11 cellular contexts compared by ENCODE assay signal in the genomic region with DNA sequence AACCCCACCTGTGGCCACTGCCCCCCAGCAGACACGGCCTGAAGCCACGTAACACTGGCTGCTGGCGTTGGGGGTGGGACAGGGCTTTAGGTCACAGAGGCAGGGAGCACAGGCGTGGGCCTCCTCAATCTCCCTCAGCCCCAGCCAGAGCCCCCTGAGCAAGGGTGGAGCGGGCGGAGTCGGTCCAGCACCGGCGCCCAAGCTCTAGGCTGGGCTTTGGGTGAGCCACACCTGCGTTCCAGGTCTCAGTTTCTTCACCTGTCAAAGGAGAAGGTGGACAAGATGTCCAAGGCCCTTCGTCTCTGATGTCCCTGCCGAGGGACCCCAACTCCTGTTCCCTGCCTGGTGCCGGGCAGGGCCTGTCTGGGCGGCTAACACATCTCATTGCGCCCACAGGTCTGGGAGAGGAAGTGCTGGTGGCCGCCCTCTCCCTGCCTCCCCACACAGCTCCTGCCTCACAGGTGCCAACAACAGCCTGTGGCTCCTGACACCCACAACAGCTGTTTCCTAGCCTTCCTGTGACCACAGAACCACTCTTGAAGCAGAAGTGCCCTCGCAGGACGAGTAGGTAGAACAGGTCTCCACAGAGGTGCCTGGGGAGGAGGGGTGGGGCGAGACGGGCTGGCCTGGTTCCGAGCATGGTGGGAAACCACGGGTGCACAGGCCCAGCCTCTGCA. TPM values are rescaled to one million over a fixed set of nuclear protein-coding genes. Genes with fewer than 3 reads are reported as not detected.
DNase-seq lines count a peak whose midpoint lies in the region; ATAC-seq, FAIRE-seq and TF ChIP-seq lines count a peak whose summit lies in the region.
"Had no signal": no experiment of that assay in that cellular context is flagged by ENCODE, and none has a peak within 500 bp of the region (broad histone marks: within the 10 kb centered on the region; RNA-seq: fewer than 3 reads in every experiment).

No MANE protein-coding gene starts in this region.

- in situ Hi-C loops in mammary epithelial cell (cut with MboI; ENCODE audit: low sequenced_read_pairs in 2 of 2): no loop called here

- H3K27me3 ChIP-seq in lung (ENCODE audit: control insufficient read depth, insufficient read depth) (no peaks in the 10 kb centered on the region), mammary epithelial cell (ENCODE audit: insufficient read depth, low read length) (no peaks in the 10 kb centered on the region)

- H3K4me1 ChIP-seq in lung (ENCODE audit: control insufficient read depth in 2 of 2, insufficient read depth in 2 of 2, low read length in 2 of 2): peaks cover 0 to 17% of the 10 kb centered on the region in 2 donors
- peaks cover 13% of the 10 kb centered on the region for H3K4me1 ChIP-seq in mammary epithelial cell (ENCODE audit: insufficient read depth, low read length)

- no peak overlapping the region for H3K27ac Mint-ChIP-seq in activated B cell treated with CpG ODN at 0.5 μM for 24 hours

- H3K9me3 Mint-ChIP-seq in activated B cell treated with CpG ODN at 0.5 μM for 24 hours: peaks cover 4% of the 10 kb centered on the region

- WGBS in lung, 2 donors: 60 to 70% methylated on average over 22 of the region's 22 CpGs
- 68% methylated on average over 16 of the region's 22 CpGs for WGBS in mammary epithelial cell (ENCODE audit: low coverage, missing lambda C conversion rate)

- peak; percentile 41 for DNase-seq in DMS79 treated with DMSO at 0.1 percent for 48 hours (lab: John Stamatoyannopoulos, UW)
- DNase-seq in GM19239 (ENCODE audit: insufficient read length, low spot score): peak; percentile 65
- peak; percentile 26 for DNase-seq in activated B cell treated with CpG ODN at 0.5 μM for 24 hours
- peak; percentile 49 for DNase-seq in lung (ENCODE audit: low spot score)
- DNase-seq in GM19240 (ENCODE audit: insufficient read length, low spot score): no peak
- DNase-seq in mammary epithelial cell: no peak
- DNase-seq: occipital lobe had no signal

- H3K4me3 Mint-ChIP-seq in activated B cell treated with CpG ODN at 0.5 μM for 24 hours: peak overlapping the region; percentile 41

- H3K79me2 ChIP-seq in mammary epithelial cell (ENCODE audit: insufficient read depth, low read length): peaks cover 94% of the 10 kb centered on the region

- H3K4me3 ChIP-seq in lung (no peak overlapping the region), mammary epithelial cell (replicated peaks in 1 of 3; ENCODE audit: insufficient read depth in 1 of 3, low read depth in 2 of 3, low read length in 3 of 3) (no peak overlapping the region)

- FAIRE-seq in GM19239 (lab: Jason Lieb, UNC): no peak

- H3K27ac ChIP-seq in lung (ENCODE audit: low read depth in 1 of 2, low read length in 1 of 2) (no peak overlapping the region), mammary epithelial cell (ENCODE audit: insufficient read depth, low read depth, low read length) (no peak overlapping the region)
- H3K27ac ChIP-seq: epithelial cell of prostate, VCaP had no signal

- TF ChIP-seq CTCF in activated B cell treated with CpG ODN at 0.5 μM for 24 hours (IDR thresholded peaks at IDR 0.05) (no peak), lung (IDR thresholded peaks at IDR 0.05; ENCODE audit: control extremely low read depth, extremely low read depth) (no peak), mammary epithelial cell (conservative IDR thresholded peaks at IDR 0.05 in 1 of 2, IDR thresholded peaks at IDR 0.05 in 1 of 2; ENCODE audit: extremely low read depth in 1 of 2, insufficient read depth in 1 of 2, low read depth in 1 of 2, low read length in 2 of 2) (no peak)

- H3K36me3 ChIP-seq in lung (ENCODE audit: control insufficient read depth in 2 of 2, insufficient read depth in 2 of 2, low read length in 2 of 2): no peaks in the 10 kb centered on the region
- H3K36me3 ChIP-seq in mammary epithelial cell (ENCODE audit: insufficient read depth, low read length): peaks cover 12% of the 10 kb centered on the region

- H3K4me1 Mint-ChIP-seq in activated B cell treated with CpG ODN at 0.5 μM for 24 hours: peaks cover 22% of the 10 kb centered on the region

- no peaks in the 10 kb centered on the region for H4K20me1 ChIP-seq in mammary epithelial cell (ENCODE audit: insufficient read depth, low read length)

- POLR2A ChIA-PET in activated B cell treated with CpG ODN at 0.5 μM for 24 hours (lab: Charles Lee): no interaction called here

- BruUV-seq in mammary epithelial cell (replicated peaks; lab: Mats Ljungman, UMichigan): no TSS peak

- peak; percentile 69 for ATAC-seq in activated B cell treated with CpG ODN at 0.5 μM for 24 hours (ENCODE audit: low read depth)
- peak; percentile 8 for ATAC-seq in lung (ENCODE audit: insufficient read depth, low FRiP score)
- ATAC-seq in GM21576 (IDR thresholded peaks at IDR 0.05; ENCODE audit: unreplicated experiment): no peak
- ATAC-seq in HG03469 (IDR thresholded peaks at IDR 0.05; ENCODE audit: unreplicated experiment): no peak

- no peak overlapping the region for H3K4me2 ChIP-seq in mammary epithelial cell (ENCODE audit: insufficient read depth, low read depth, low read length)

- intact Hi-C loops in activated B cell treated with CpG ODN at 0.5 μM for 24 hours (cut with micrococcal nuclease): no loop called here
- intact Hi-C loops in mammary epithelial cell (cut with micrococcal nuclease): no loop called here

- dilution Hi-C loops in mammary epithelial cell (cut with HindIII; ENCODE audit: low sequenced_read_pairs): no loop called here

- CTCF ChIA-PET in activated B cell treated with CpG ODN at 0.5 μM for 24 hours (lab: Charles Lee) (no interaction called here), mammary epithelial cell (lab: Charles Lee; ENCODE audit: low non-redundant PET) (no interaction called here)

- H3K9me3 ChIP-seq in lung (ENCODE audit: control insufficient read depth in 2 of 2, insufficient read depth in 1 of 2, low read length in 1 of 2) (no peaks in the 10 kb centered on the region), mammary epithelial cell (replicated peaks; ENCODE audit: insufficient read depth, low read length) (no peaks in the 10 kb centered on the region)

- no peak overlapping the region for H2AFZ ChIP-seq in mammary epithelial cell (ENCODE audit: low read depth, low read length)

- peaks cover 28% of the 10 kb centered on the region for H3K36me3 Mint-ChIP-seq in activated B cell treated with CpG ODN at 0.5 μM for 24 hours (ENCODE audit: low read depth)

- H3K27me3 Mint-ChIP-seq in activated B cell treated with CpG ODN at 0.5 μM for 24 hours: no peaks in the 10 kb centered on the region

- no peak overlapping the region for H3K9ac ChIP-seq in mammary epithelial cell (ENCODE audit: insufficient read depth, low read length)

RNA-seq across cellular contexts. Expression of a gene that starts 12.0 kb away (rescaled TPM):
- total RNA-seq in activated B cell treated with CpG ODN at 0.5 μM for 24 hours: 13.3 and 13.9 TPM in 2 replicates
- 10 to 100 TPM in 1 of 2 donors, 1 to 10 TPM in 1; 2.2 to 11.9 TPM for total RNA-seq in lung
- polyA plus RNA-seq in lung: 1 to 10 TPM; 7.0 to 8.1 TPM
- total RNA-seq in mammary epithelial cell: 10 to 100 TPM; 25.7 to 36.3 TPM
- polyA plus RNA-seq in mammary epithelial cell: 17.4 TPM
- polyA minus RNA-seq in mammary epithelial cell: 24.7 TPM

RNA-seq across cellular contexts. Expression of a gene that starts 40.6 kb away (rescaled TPM):
- total RNA-seq in activated B cell treated with CpG ODN at 0.5 μM for 24 hours: not detected in 2 replicates
- total RNA-seq in lung: under 1 TPM; 0.09 to 0.31 TPM
- under 1 TPM; 0.21 to 0.22 TPM for polyA plus RNA-seq in lung
- not detected for total RNA-seq in mammary epithelial cell
- polyA plus RNA-seq in mammary epithelial cell: not detected
- not detected for polyA minus RNA-seq in mammary epithelial cell
- total RNA-seq: occipital lobe had no signal

RNA-seq across cellular contexts. Expression of a gene that starts 54.2 kb away (rescaled TPM):
- total RNA-seq in activated B cell treated with CpG ODN at 0.5 μM for 24 hours (31.5 and 39.2 TPM in 2 replicates), lung (10 to 100 TPM in 1 of 2 donors, 1 to 10 TPM in 1; 6.7 to 11.1 TPM), mammary epithelial cell (not detected)
- polyA plus RNA-seq in lung (10 to 100 TPM in 1 of 2 donors, 1 to 10 TPM in 1; 8.6 to 14.3 TPM), mammary epithelial cell (not detected)
- not detected for polyA minus RNA-seq in mammary epithelial cell

Comparison
In these comparisons a context has a peak if more than half of its experiments do, and no peak if none do; other contexts are left out.
1. DNase-seq: peak in DMS79 treated with DMSO at 0.1 percent for 48 hours (single experiment), GM19239 (single experiment), activated B cell treated with CpG ODN at 0.5 μM for 24 hours (single experiment) and lung (single experiment); none in GM19240 (single experiment) and mammary epithelial cell (single experiment).
2. ATAC-seq: peak in activated B cell treated with CpG ODN at 0.5 μM for 24 hours (single experiment) and lung (single experiment); none in GM21576 (single experiment) and HG03469 (single experiment).
3. RNA of a gene that starts 54.2 kb away (total RNA-seq): 31.5 to 39.2 TPM in activated B cell treated with CpG ODN at 0.5 μM for 24 hours and 6.7 to 11.1 TPM in lung; not detected in mammary epithelial cell; every median in the first group is over 4 times any median in the second.